ENCODE assay signal across 27 cellular contexts in the genomic region with DNA sequence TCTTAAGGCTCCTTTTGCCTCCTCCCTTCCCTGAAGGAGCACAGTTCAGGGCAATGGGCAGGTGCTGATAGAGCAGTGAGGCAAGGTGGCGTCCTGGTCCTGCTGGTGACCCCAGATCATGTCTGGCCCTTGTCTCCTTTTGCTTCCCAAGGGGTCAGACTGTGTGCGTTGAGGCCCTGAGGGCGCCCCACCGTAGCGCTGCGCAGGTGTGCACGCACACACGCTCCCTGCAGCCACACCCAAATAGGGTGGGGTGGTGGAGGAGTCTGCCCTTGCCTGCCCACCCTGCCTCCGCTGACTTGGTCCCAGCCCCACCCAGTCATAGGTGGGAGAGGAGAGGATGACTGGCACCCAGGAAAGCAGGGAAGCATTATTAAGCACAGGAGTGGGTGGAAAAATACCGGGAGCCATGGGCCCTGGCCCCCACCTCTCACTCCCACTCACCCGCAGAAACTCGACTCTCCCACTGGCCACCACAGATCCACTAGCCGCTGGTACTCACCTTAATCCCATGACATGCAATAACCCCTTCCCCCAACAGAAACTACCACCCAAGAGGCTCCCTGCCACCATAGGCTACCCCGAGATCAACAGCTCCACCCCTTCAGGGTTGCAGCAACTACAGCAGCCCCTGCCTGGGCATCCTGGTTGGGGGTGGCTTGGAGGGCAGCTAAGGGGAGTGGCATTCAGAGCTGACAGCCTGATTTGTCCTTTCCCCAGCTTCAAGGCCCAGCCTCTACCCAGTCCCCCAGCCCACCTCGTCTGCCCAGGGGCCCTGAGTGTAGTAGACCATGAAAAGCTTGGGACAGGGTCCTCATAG. TPM values are rescaled to one million over a fixed set of nuclear protein-coding genes. Genes with fewer than 3 reads are reported as not detected.
A peak's percentile ranks its signal among the peaks of the same experiment; 100 is the strongest.
DNase-seq lines count a peak whose midpoint lies in the region; ATAC-seq, FAIRE-seq and TF ChIP-seq lines count a peak whose summit lies in the region.
"Had no signal": no experiment of that assay in that cellular context is flagged by ENCODE, and none has a peak within 500 bp of the region (broad histone marks: within the 10 kb centered on the region; RNA-seq: fewer than 3 reads in every experiment).

No MANE protein-coding gene starts in this region.

- FAIRE-seq in K562 (lab: Jason Lieb, UNC) (no peak), small intestine (lab: Jason Lieb, UNC) (no peak)
- FAIRE-seq: pancreas had no signal

- H3K27ac ChIP-seq in HEK293 (ENCODE audit: extremely low read depth, low read depth, low read length): no peak overlapping the region
- no peak overlapping the region for H3K27ac ChIP-seq in K562 (ENCODE audit: extremely low read depth, low read depth, low read length)
- H3K27ac ChIP-seq in small intestine (ENCODE audit: low read depth in 1 of 2, low read length in 1 of 2): peak overlapping the region in 1 of 2 donors; percentile 62
- H3K27ac ChIP-seq: adrenal gland, brain microvascular endothelial cell, C4-2B, gastrocnemius medialis, pancreas, testis had no signal

- H4K20me1 ChIP-seq in K562 (replicated peaks; ENCODE audit: control insufficient read depth, insufficient read depth, low read length): no peaks in the 10 kb centered on the region

- DNase-seq in K562 (ENCODE audit: extremely low read depth in 1 of 4, low spot score in 3 of 4) (peak in 2 of 4 experiments; percentile 59 to 65), left colon (peak; percentile 63 to 75), small intestine (peak; percentile 81), inferior parietal cortex (ENCODE audit: extremely low spot score) (no peak), HPDE6-E6E7 (ENCODE audit: extremely low spot score) (no peak), AG08396 (ENCODE audit: low spot score) (no peak)
- DNase-seq: activated naive CD4-positive, alpha-beta T cell treated with Interleukin-2 at 50 U/mL for 16 hours; activated T-cell treated with anti-CD3 and anti-CD28 coated beads, Interleukin-2, amount 50 U/mL, for 72 hours; brain microvascular endothelial cell; Calu3; effector memory CD4-positive, alpha-beta T cell; gastrocnemius medialis; mammary epithelial cell; naive B cell; NCI-H1048; NCI-H187 treated with DMSO at 0.1 percent for 48 hours; NCI-H526 treated with DMSO at 0.1 percent for 48 hours; stimulated activated CD4-positive, alpha-beta T cell treated with anti-CD3 and anti-CD28 coated beads, Interleukin-12 subunit alpha, Interleukin-12 subunit beta, amount 100 ng/mL, for 4 hours; stimulated activated CD4-positive, alpha-beta T cell treated with anti-CD3 and anti-CD28 coated beads, Interleukin-4, amount 100 ng/mL, for 24 hours; stimulated activated naive B cell treated with anti-CD40 and anti-IgM and Interleukin-4, amounts not matched to agents 10 μg/mL and 1 μg/mL and 100 μg/mL, for 72 hours; testis had no signal

- CTCF ChIA-PET in HEK293 (lab: Yijun Ruan, JAX): interaction anchor here (0.7 to 2.5 kb wide), 7 partner anchors 7 to 152 kb away, joined by 3 to 24 read pairs (median 5); no protein-coding TSS in a partner anchor
- CTCF ChIA-PET in K562 (lab: Yijun Ruan, JAX; ENCODE audit: low intra/inter-chr PET ratio): no interaction called here

- H3K9me1 ChIP-seq in K562 (ENCODE audit: control insufficient read depth, insufficient read depth, low read length): no peaks in the 10 kb centered on the region

- no peak for TF ChIP-seq RAD21 in K562 (CRISPR knock-in tag; conservative IDR thresholded peaks at IDR 0.05 in 1 of 2, IDR thresholded peaks at IDR 0.05 in 1 of 2)

- in situ Hi-C loops in K562 (cut with MboI): no loop called here

- peak overlapping the region in 1 of 2 experiments; percentile 82; a peak in 3 of 4 replicates for H3K9ac ChIP-seq in K562 (ENCODE audit: insufficient read depth in 1 of 2, low read depth in 2 of 2, low read length in 2 of 2)

- no peak overlapping the region for H3K4me2 ChIP-seq in K562 (ENCODE audit: insufficient read depth, low read length)

- H3K27me3 ChIP-seq in K562 (ENCODE audit: control insufficient read depth in 2 of 2, insufficient read depth in 2 of 2, low read length in 2 of 2) (no peaks in the 10 kb centered on the region), small intestine (ENCODE audit: control insufficient read depth in 2 of 2, insufficient read depth in 2 of 2, low read length in 2 of 2) (no peaks in the 10 kb centered on the region)
- H3K27me3 ChIP-seq: adrenal gland, brain microvascular endothelial cell, esophagus muscularis mucosa, gastrocnemius medialis, pancreas, testis had no signal

- intact Hi-C loops in K562 (cut with micrococcal nuclease): loop anchor here (5.0 kb wide), 1 partner anchor 37 kb away; no protein-coding TSS in a partner anchor
- intact Hi-C loops in left colon (cut with DNase I, micrococcal nuclease): no loop called here

- TF ChIP-seq POLR2A in K562 (conservative IDR thresholded peaks at IDR 0.05): no peak

- H3K4me3 ChIP-seq in HEK293 (ENCODE audit: low read depth, low read length) (no peak overlapping the region), K562 (no peak overlapping the region), small intestine (ENCODE audit: low read depth in 1 of 2, low read length in 2 of 2) (no peak overlapping the region)
- H3K4me3 ChIP-seq: adrenal gland, esophagus muscularis mucosa, gastrocnemius medialis, pancreas, testis had no signal

- H2AFZ ChIP-seq in K562 (ENCODE audit: low read depth, low read length): peak overlapping the region; percentile 2; the same call in 1 of the 2 replicates

- no peaks in the 10 kb centered on the region for H3K36me3 ChIP-seq in HEK293 (ENCODE audit: control insufficient read depth in 2 of 2, insufficient read depth in 1 of 2, low read length in 2 of 2)
- H3K36me3 ChIP-seq in K562 (ENCODE audit: control insufficient read depth, insufficient read depth, low read length): peaks cover 10% of the 10 kb centered on the region; the same call in 2 of the 3 replicates
- H3K36me3 ChIP-seq in small intestine (ENCODE audit: control insufficient read depth in 2 of 2, insufficient read depth in 2 of 2, low read length in 2 of 2): no peaks in the 10 kb centered on the region
- H3K36me3 ChIP-seq: adrenal gland, gastrocnemius medialis, pancreas had no signal

- no peak for TF ChIP-seq EP300 in K562 (IDR thresholded peaks at IDR 0.05; ENCODE audit: low read length)

- no peaks in the 10 kb centered on the region for H3K79me2 ChIP-seq in K562 (ENCODE audit: control insufficient read depth, insufficient read depth, low read length)

- ATAC-seq in K562: no peak
- peak; percentile 71 for ATAC-seq in left colon
- ATAC-seq: activated T-cell treated with anti-CD3 and anti-CD28 coated beads, Interleukin-2, amount 50 U/mL, for 72 hours; gastrocnemius medialis; pancreas; Right ventricle myocardium inferior; stimulated activated naive B cell treated with anti-CD40 and anti-IgM and Interleukin-4, amounts not matched to agents 10 μg/mL and 1 μg/mL and 100 μg/mL, for 72 hours had no signal

- WGBS in K562 (ENCODE audit: insufficient coverage, low coverage, missing lambda C conversion rate): 66% methylated on average over 15 of the region's 15 CpGs
- WGBS in small intestine, 3 donors: 30 to 63% (median 49%) methylated on average over 14 to 15 of the region's 15 CpGs

- BruUV-seq in K562 (replicated peaks; lab: Mats Ljungman, UMichigan): no TSS peak

- TF ChIP-seq CTCF in HEK293 (tag by site-specific recombination; IDR thresholded peaks at IDR 0.05) (no peak), K562 (IDR thresholded peaks at IDR 0.05 in 2 of 3, conservative IDR thresholded peaks at IDR 0.05 in 1 of 3; ENCODE audit: insufficient read depth in 2 of 3, low read depth in 1 of 3, low read length in 3 of 3) (no peak)

- H3K4me1 ChIP-seq in HEK293 (ENCODE audit: control insufficient read depth, insufficient read depth, low read length): no peaks in the 10 kb centered on the region
- peaks cover 29 to 47% of the 10 kb centered on the region in 2 experiments; a peak in 4 of 5 replicates for H3K4me1 ChIP-seq in K562 (replicated peaks in 1 of 2; ENCODE audit: control insufficient read depth in 2 of 2, insufficient read depth in 2 of 2, low read length in 2 of 2)
- peaks cover 0 to 11% of the 10 kb centered on the region in 2 donors for H3K4me1 ChIP-seq in small intestine (ENCODE audit: control insufficient read depth in 2 of 2, insufficient read depth in 1 of 2, low read depth in 1 of 2, low read length in 1 of 2)
- H3K4me1 ChIP-seq: adrenal gland, testis had no signal

- POLR2A ChIA-PET in HEK293 (lab: Yijun Ruan, JAX): interaction anchor here (2.5 kb wide), 1 partner anchor 19 kb away, joined by 10 read pairs; a partner anchor contains a TSS
- POLR2A ChIA-PET in K562 (lab: Yijun Ruan, JAX): interaction anchor here (0.9 kb wide), 1 partner anchor 8 kb away, joined by 3 read pairs; no protein-coding TSS in a partner anchor

- H3K9me3 ChIP-seq in HEK293 (ENCODE audit: control insufficient read depth, insufficient read depth, low read depth, low read length): no peaks in the 10 kb centered on the region
- no peaks in the 10 kb centered on the region for H3K9me3 ChIP-seq in K562 (replicated peaks; ENCODE audit: control insufficient read depth, insufficient read depth, low read depth, low read length)
- H3K9me3 ChIP-seq in small intestine (ENCODE audit: control insufficient read depth, low read depth): no peaks in the 10 kb centered on the region
- H3K9me3 ChIP-seq: adrenal gland, esophagus muscularis mucosa, gastrocnemius medialis, pancreas, testis had no signal

RNA-seq across cellular contexts. Expression of a gene that starts 16.8 kb away (rescaled TPM):
- 15.3 and 55.6 TPM in 2 replicates for total RNA-seq in K562 (2011; cell fraction: chromatin; rRNA removed; ENCODE audit: low replicate concordance)
- 40.3 and 43.7 TPM in 2 replicates for total RNA-seq in K562 (2011; cell fraction: nucleolus; rRNA removed)
- total RNA-seq in K562 (2011; cell fraction: nucleoplasm; rRNA removed): 22.2 and 23.8 TPM in 2 replicates
- total RNA-seq in K562 (2014; rRNA removed) (13.1 and 22.8 TPM in 2 replicates), K562 (2014; rRNA removed; fragmentation: Illumina TruSeq; extraction: Trizol) (3.5 and 4.5 TPM in 2 replicates), K562 (2015; rRNA removed; fragmentation: Illumina TruSeq; extraction: Trizol) (12.1 and 12.3 TPM in 2 replicates), K562 (2021) (31.5 and 32.8 TPM in 2 replicates), left colon (10 to 100 TPM in 1 of 2 donors, 1 to 10 TPM in 1; 1.5 to 11.9 TPM)
- polyA plus RNA-seq in K562 (2011; rRNA removed) (13.6 and 17.2 TPM in 2 replicates), K562 (2014; fragmentation: Illumina TruSeq; extraction: Trizol) (28.9 and 44.6 TPM in 2 replicates), K562 (2014; fragmentation: Nextera tagmentation; extraction: Ambion mirVana) (under 1 TPM; 0.28 to 0.73 TPM), K562 (2014; rRNA removed) (14.0 and 21.3 TPM in 2 replicates), small intestine (10 to 100 TPM in 1 of 3 donors, 1 to 10 TPM in 2; 2.5 to 14.2 (median 5.9) TPM)
- polyA plus RNA-seq in K562 (2011; cell fraction: cytosol; rRNA removed): 29.6 and 178 TPM in 2 replicates
- polyA plus RNA-seq in K562 (2011; cell fraction: nucleus; rRNA removed): 34.4 and 101 TPM in 2 replicates
- polyA plus RNA-seq in K562 (2012): 25.0 and 31.0 TPM in 2 replicates
- 3.7 and 7.8 TPM in 2 replicates for polyA minus RNA-seq in K562 (2011; rRNA and poly(A)+ RNA removed)
- 29.4 and 30.8 TPM in 2 replicates for polyA minus RNA-seq in K562 (2011; cell fraction: cytosol; rRNA and poly(A)+ RNA removed)
- polyA minus RNA-seq in K562 (2011; cell fraction: nucleus; rRNA and poly(A)+ RNA removed): 19.0 and 26.5 TPM in 2 replicates

RNA-seq across cellular contexts. Expression of a gene that starts 19.9 kb away (rescaled TPM):
- total RNA-seq in K562 (2011; cell fraction: chromatin; rRNA removed; ENCODE audit: low replicate concordance): 10.8 and 13.1 TPM in 2 replicates
- total RNA-seq in K562 (2011; cell fraction: nucleolus; rRNA removed): 15.8 and 21.3 TPM in 2 replicates
- total RNA-seq in K562 (2011; cell fraction: nucleoplasm; rRNA removed): 10.2 and 12.6 TPM in 2 replicates
- total RNA-seq in K562 (2014; rRNA removed) (6.5 and 7.9 TPM in 2 replicates), K562 (2014; rRNA removed; fragmentation: Illumina TruSeq; extraction: Trizol) (5.7 and 6.2 TPM in 2 replicates), K562 (2015; rRNA removed; fragmentation: Illumina TruSeq; extraction: Trizol) (4.5 and 4.8 TPM in 2 replicates), K562 (2021) (7.6 and 9.6 TPM in 2 replicates), left colon (1 to 10 TPM; 3.8 to 7.3 TPM)
- polyA plus RNA-seq in K562 (2011; rRNA removed) (5.2 and 9.5 TPM in 2 replicates), K562 (2014; fragmentation: Illumina TruSeq; extraction: Trizol) (5.8 and 6.1 TPM in 2 replicates), K562 (2014; fragmentation: Nextera tagmentation; extraction: Ambion mirVana) (1 to 10 TPM; 2.7 to 2.9 TPM), K562 (2014; rRNA removed) (6.0 and 7.0 TPM in 2 replicates), small intestine (1 to 10 TPM; 1.5 to 5.7 (median 4.2) TPM)
- polyA plus RNA-seq in K562 (2011; cell fraction: cytosol; rRNA removed): 3.8 and 8.4 TPM in 2 replicates
- 9.1 and 22.6 TPM in 2 replicates for polyA plus RNA-seq in K562 (2011; cell fraction: nucleus; rRNA removed)
- 1.1 and 2.8 TPM in 2 replicates for polyA plus RNA-seq in K562 (2012)
- polyA minus RNA-seq in K562 (2011; rRNA and poly(A)+ RNA removed): 4.2 and 9.2 TPM in 2 replicates
- polyA minus RNA-seq in K562 (2011; cell fraction: cytosol; rRNA and poly(A)+ RNA removed): 4.4 and 7.5 TPM in 2 replicates
- polyA minus RNA-seq in K562 (2011; cell fraction: nucleus; rRNA and poly(A)+ RNA removed): 7.0 and 13.3 TPM in 2 replicates

RNA-seq across cellular contexts. Expression of a gene that starts 46.6 kb away (rescaled TPM):
- 85.5 and 109 TPM in 2 replicates for total RNA-seq in K562 (2011; cell fraction: chromatin; rRNA removed; ENCODE audit: low replicate concordance)
- total RNA-seq in K562 (2011; cell fraction: nucleolus; rRNA removed): 93.4 and 102 TPM in 2 replicates
- total RNA-seq in K562 (2011; cell fraction: nucleoplasm; rRNA removed): 98.7 and 106 TPM in 2 replicates
- 11.9 and 12.1 TPM in 2 replicates for total RNA-seq in K562 (2014; rRNA removed)
- total RNA-seq in K562 (2014; rRNA removed; fragmentation: Illumina TruSeq; extraction: Trizol): 11.6 and 12.7 TPM in 2 replicates
- total RNA-seq in K562 (2015; rRNA removed; fragmentation: Illumina TruSeq; extraction: Trizol): 11.2 and 11.4 TPM in 2 replicates
- 14.2 and 14.3 TPM in 2 replicates for total RNA-seq in K562 (2021)
- 50.0 and 59.7 TPM in 2 replicates for polyA plus RNA-seq in K562 (2011; rRNA removed)
- polyA plus RNA-seq in K562 (2011; cell fraction: cytosol; rRNA removed): 34.9 and 51.8 TPM in 2 replicates
- 59.8 and 76.7 TPM in 2 replicates for polyA plus RNA-seq in K562 (2011; cell fraction: nucleus; rRNA removed)
- 20.8 and 31.5 TPM in 2 replicates for polyA plus RNA-seq in K562 (2012)
- 10.7 and 12.5 TPM in 2 replicates for polyA plus RNA-seq in K562 (2014; fragmentation: Illumina TruSeq; extraction: Trizol)
- 10 to 100 TPM; 17.9 to 29.2 TPM for polyA plus RNA-seq in K562 (2014; fragmentation: Nextera tagmentation; extraction: Ambion mirVana)
- 9.6 and 10.7 TPM in 2 replicates for polyA plus RNA-seq in K562 (2014; rRNA removed)
- 50.0 and 59.9 TPM in 2 replicates for polyA minus RNA-seq in K562 (2011; rRNA and poly(A)+ RNA removed)
- 21.2 and 21.5 TPM in 2 replicates for polyA minus RNA-seq in K562 (2011; cell fraction: cytosol; rRNA and poly(A)+ RNA removed)
- 18.2 and 27.4 TPM in 2 replicates for polyA minus RNA-seq in K562 (2011; cell fraction: nucleus; rRNA and poly(A)+ RNA removed)
- 10 to 100 TPM; 56.7 to 69.4 TPM for total RNA-seq in left colon
- polyA plus RNA-seq in small intestine: 10 to 100 TPM; 15.7 to 24.8 (median 19.1) TPM

Comparison
In these comparisons a context has a peak if more than half of its experiments do, and no peak if none do; other contexts are left out.
1. DNase-seq: peak in left colon (2 of 2) and small intestine (single experiment); none in inferior parietal cortex (single experiment), HPDE6-E6E7 (single experiment) and AG08396 (single experiment).